In genomic region chr15:75640483-75641175, GRCh38 we compare ENCODE assay signal across 9 cellular contexts. TPM values are rescaled to one million over a fixed set of nuclear protein-coding genes. Genes with fewer than 3 reads are reported as not detected.
DNase-seq lines count a peak whose midpoint lies in the region; ATAC-seq, FAIRE-seq and TF ChIP-seq lines count a peak whose summit lies in the region.
"Had no signal": no experiment of that assay in that cellular context is flagged by ENCODE, and none has a peak within 500 bp of the region (broad histone marks: within the 10 kb centered on the region; RNA-seq: fewer than 3 reads in every experiment).

No MANE protein-coding gene starts in this region.

- H3K27ac Mint-ChIP-seq in IgD-negative memory B cell, result peak overlapping the region; percentile 78 to 96 (median 91)

- H3K36me3 Mint-ChIP-seq in IgD-negative memory B cell, result peaks cover 2% of the 10 kb centered on the region

- WGBS in heart right ventricle, 2 donors, result 7 to 8% methylated on average over 17 of the region's 17 CpGs

- FAIRE-seq in RCC 7860 (lab: Jason Lieb, UNC), result no peak
- FAIRE-seq: colon had no signal

- H3K27ac ChIP-seq in heart right ventricle, result peak overlapping the region; percentile 87 to 100 (median 92)

- peaks cover 0 to 13% (median 0%) of the 10 kb centered on the region in 9 donors for H3K36me3 ChIP-seq in heart right ventricle

- H3K27me3 Mint-ChIP-seq in IgD-negative memory B cell, result no peaks in the 10 kb centered on the region

- peak; percentile 62 for DNase-seq in DMS53 treated with DMSO at 0.1 percent for 48 hours (lab: John Stamatoyannopoulos, UW; ENCODE audit: unreplicated experiment)
- DNase-seq in RCC 7860 (ENCODE audit: low spot score), result peak; percentile 43
- DNase-seq in activated naive CD4-positive, alpha-beta T cell treated with anti-CD3 and anti-CD28 coated beads, Interleukin-2, amount 50 U/mL, for 16 hours, result peak; percentile 54
- DNase-seq in heart right ventricle, result peak in 1 of 2 donors; percentile 51
- DNase-seq in renal cortical epithelial cell (ENCODE audit: low read depth), result peak; percentile 58
- no peak for DNase-seq in epidermal melanocyte (ENCODE audit: insufficient read length, low spot score)

- no peaks in the 10 kb centered on the region for H3K27me3 ChIP-seq in heart right ventricle

- intact Hi-C loops in heart right ventricle (cut with DNase I), result loop anchor here in 2 of 10 donors (5.0 to 10.0 kb wide), 2 partner anchors 264 to 273 kb away; partner anchors contain the start of genes FBXO22 (in 1 of the 2) and MAN2C1 (in 1 of the 2)

- H3K9me3 Mint-ChIP-seq in IgD-negative memory B cell, result no peaks in the 10 kb centered on the region

- TF ChIP-seq CTCF in heart right ventricle (IDR thresholded peaks at IDR 0.05), result peak in 2 of 9 donors; percentile 17 to 34

- peak overlapping the region; percentile 88 to 98 (median 96) for H3K4me3 Mint-ChIP-seq in IgD-negative memory B cell

- ATAC-seq in GM21529 (IDR thresholded peaks at IDR 0.05; ENCODE audit: unreplicated experiment) (peak; percentile 29), heart right ventricle (peak; percentile 2 to 60 (median 32))

- peak overlapping the region; percentile 67 to 98 (median 88) for H3K4me3 ChIP-seq in heart right ventricle

- H3K4me1 Mint-ChIP-seq in IgD-negative memory B cell, result peaks cover 30 to 32% (median 30%) of the 10 kb centered on the region in 3 donors

- peaks cover 15 to 42% (median 37%) of the 10 kb centered on the region in 9 donors for H3K4me1 ChIP-seq in heart right ventricle

- H3K9me3 ChIP-seq in heart right ventricle, result no peaks in the 10 kb centered on the region

RNA-seq across cellular contexts. Expression of gene IMP3, which starts 0.6 kb away (rescaled TPM):
- 249 TPM for polyA plus RNA-seq in IgD-negative memory B cell
- 10 to 100 TPM; 33.8 to 57.6 (median 40.2) TPM for total RNA-seq in heart right ventricle
- polyA plus RNA-seq in heart right ventricle, result 10 to 100 TPM; 33.7 to 77.2 TPM
- 88.0 and 103 TPM in 2 replicates for total RNA-seq in renal cortical epithelial cell

RNA-seq across cellular contexts. Expression of gene SNX33, which starts 7.1 kb away (rescaled TPM):
- polyA plus RNA-seq in IgD-negative memory B cell (0.05 TPM), heart right ventricle (1 to 10 TPM; 7.4 to 8.1 TPM)
- total RNA-seq in heart right ventricle (10 to 100 TPM in 4 of 10 donors, 1 to 10 TPM in 6; 7.6 to 14.8 (median 9.8) TPM), renal cortical epithelial cell (8.2 and 21.6 TPM in 2 replicates)

RNA-seq across cellular contexts. Expression of gene SNUPN, which starts 15.1 kb away (rescaled TPM):
- polyA plus RNA-seq in IgD-negative memory B cell (25.4 TPM), heart right ventricle (10 to 100 TPM; 14.6 to 17.4 TPM)
- total RNA-seq in heart right ventricle (10 to 100 TPM; 12.9 to 18.2 (median 16.1) TPM), renal cortical epithelial cell (18.9 and 37.3 TPM in 2 replicates)
